Comparison of ENCODE assay signal across 11 cellular contexts in the genomic region with DNA sequence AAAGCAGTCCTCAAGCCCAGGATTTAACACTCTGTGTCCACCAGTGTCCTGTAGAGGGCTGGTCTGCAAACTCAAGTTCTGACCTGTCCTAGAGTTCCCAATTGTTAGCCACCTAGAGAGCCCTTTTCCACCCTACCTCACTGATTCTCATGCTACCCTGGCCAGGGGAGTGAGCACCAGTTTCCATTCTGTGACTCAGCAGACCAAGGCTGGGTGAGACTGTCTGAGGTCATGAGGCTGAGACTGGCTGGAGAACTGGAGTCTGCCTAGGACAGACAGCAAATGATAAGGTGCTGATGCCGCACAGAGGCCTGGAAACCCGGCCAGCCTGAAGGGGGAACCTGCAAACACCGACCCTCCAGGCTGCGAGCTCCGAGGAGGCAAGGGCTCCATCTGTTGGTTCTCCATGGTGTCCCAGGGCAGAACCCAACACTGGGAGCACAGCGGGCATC.
DNase-seq lines count a peak whose midpoint lies in the region.
"Had no signal": no experiment of that assay in that cellular context is flagged by ENCODE, and none has a peak within 500 bp of the region (broad histone marks: within the 10 kb centered on the region; RNA-seq: fewer than 3 reads in every experiment).

No MANE protein-coding gene starts in this region.

- H3K36me3 ChIP-seq in HUES48 (ENCODE audit: control insufficient read depth, insufficient read depth, low read length) = no peaks in the 10 kb centered on the region

- peaks cover 6% of the 10 kb centered on the region; the same call in 1 of the 2 replicates for H3K4me1 ChIP-seq in HUES48 (ENCODE audit: control insufficient read depth, insufficient read depth, low read length)

- H3K9ac ChIP-seq in HUES48 (ENCODE audit: low read depth, low read length) = no peak overlapping the region

- H3K9me3 ChIP-seq in HUES48 (ENCODE audit: control insufficient read depth, insufficient read depth, low read length) = no peaks in the 10 kb centered on the region

- no peaks in the 10 kb centered on the region; the same call in 1 of the 2 replicates for H3K27me3 ChIP-seq in HUES48 (ENCODE audit: control insufficient read depth, insufficient read depth, low read length)

- DNase-seq in NCI-H146 (lab: John Stamatoyannopoulos, UW) (peak; percentile 21), NCI-H146 treated with DMSO at 0.1 percent for 48 hours (lab: John Stamatoyannopoulos, UW; ENCODE audit: unreplicated experiment) (no peak), amniotic epithelial cell (ENCODE audit: low read depth) (peak; percentile 74), islet precursor cell (peak; percentile 91), NCI-H2196 treated with DMSO at 0.1 percent for 48 hours (lab: John Stamatoyannopoulos, UW; ENCODE audit: unreplicated experiment) (no peak), NOMO-1 treated with dmso at 0.1 percent for 144 hours (lab: John Stamatoyannopoulos, UW; ENCODE audit: unreplicated experiment) (no peak), EL (no peak)
- DNase-seq: activated CD4-positive, CD25-positive, alpha-beta regulatory T cell treated with anti-CD3 and anti-CD28 coated beads, Interleukin-2, amount 50 U/mL, for 72 hours; activated naive CD4-positive, alpha-beta T cell treated with anti-CD3 and anti-CD28 coated beads, Interleukin-2, amount 50 U/mL, for 16 hours; MV-4-11 had no signal

- no peak overlapping the region for H3K4me3 ChIP-seq in HUES48 (ENCODE audit: low read depth, low read length)

- peak overlapping the region; percentile 19 for H3K27ac ChIP-seq in HUES48 (ENCODE audit: low read depth, low read length)

Comparison
In these comparisons a context has a peak if more than half of its experiments do, and no peak if none do; other contexts are left out.
1. DNase-seq: peak in NCI-H146 (single experiment), amniotic epithelial cell (single experiment) and islet precursor cell (single experiment); none in NCI-H146 treated with DMSO at 0.1 percent for 48 hours (single experiment), NCI-H2196 treated with DMSO at 0.1 percent for 48 hours (single experiment), NOMO-1 treated with dmso at 0.1 percent for 144 hours (single experiment) and EL (single experiment).